Comparison of ENCODE assay signal across 1 cellular context in the genomic region with DNA sequence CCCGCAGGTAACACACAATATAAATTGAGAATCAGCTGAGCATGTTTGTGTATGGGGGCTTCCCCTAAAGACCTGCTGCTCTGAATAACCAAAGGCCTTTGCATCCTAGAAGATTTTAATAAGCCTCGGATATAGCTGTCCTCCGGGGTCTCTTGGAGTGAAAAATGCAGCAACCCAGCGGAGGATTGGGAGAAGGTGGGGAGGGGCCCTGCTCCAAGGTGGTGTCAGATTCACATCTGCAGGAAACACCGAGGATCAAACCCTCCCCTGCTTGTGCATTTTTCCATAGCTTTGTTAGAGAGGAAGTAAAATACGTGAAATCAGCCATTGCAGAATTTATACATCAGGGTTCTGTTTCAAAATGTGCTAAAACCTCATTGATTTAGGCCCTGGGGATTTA.
TF ChIP-seq lines count a peak whose summit lies in the region.

No MANE protein-coding gene starts in this region.

TF ChIP-seq in WTC11, 78 proteins besides CTCF, POLR2A, EP300 and RAD21 (continued from another document):
- TF ChIP-seq, protein P1, sequence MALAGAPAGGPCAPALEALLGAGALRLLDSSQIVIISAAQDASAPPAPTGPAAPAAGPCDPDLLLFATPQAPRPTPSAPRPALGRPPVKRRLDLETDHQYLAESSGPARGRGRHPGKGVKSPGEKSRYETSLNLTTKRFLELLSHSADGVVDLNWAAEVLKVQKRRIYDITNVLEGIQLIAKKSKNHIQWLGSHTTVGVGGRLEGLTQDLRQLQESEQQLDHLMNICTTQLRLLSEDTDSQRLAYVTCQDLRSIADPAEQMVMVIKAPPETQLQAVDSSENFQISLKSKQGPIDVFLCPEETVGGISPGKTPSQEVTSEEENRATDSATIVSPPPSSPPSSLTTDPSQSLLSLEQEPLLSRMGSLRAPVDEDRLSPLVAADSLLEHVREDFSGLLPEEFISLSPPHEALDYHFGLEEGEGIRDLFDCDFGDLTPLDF (CRISPR knock-in tag; IDR thresholded peaks at IDR 0.05): no peak
- TF ChIP-seq KAT7 (CRISPR knock-in tag; IDR thresholded peaks at IDR 0.05; ENCODE audit: borderline replicate concordance) (no peak), PRRX2 (CRISPR knock-in tag; IDR thresholded peaks at IDR 0.05) (no peak), ETV6 (CRISPR knock-in tag; IDR thresholded peaks at IDR 0.05) (no peak)
- TF ChIP-seq, protein P2, sequence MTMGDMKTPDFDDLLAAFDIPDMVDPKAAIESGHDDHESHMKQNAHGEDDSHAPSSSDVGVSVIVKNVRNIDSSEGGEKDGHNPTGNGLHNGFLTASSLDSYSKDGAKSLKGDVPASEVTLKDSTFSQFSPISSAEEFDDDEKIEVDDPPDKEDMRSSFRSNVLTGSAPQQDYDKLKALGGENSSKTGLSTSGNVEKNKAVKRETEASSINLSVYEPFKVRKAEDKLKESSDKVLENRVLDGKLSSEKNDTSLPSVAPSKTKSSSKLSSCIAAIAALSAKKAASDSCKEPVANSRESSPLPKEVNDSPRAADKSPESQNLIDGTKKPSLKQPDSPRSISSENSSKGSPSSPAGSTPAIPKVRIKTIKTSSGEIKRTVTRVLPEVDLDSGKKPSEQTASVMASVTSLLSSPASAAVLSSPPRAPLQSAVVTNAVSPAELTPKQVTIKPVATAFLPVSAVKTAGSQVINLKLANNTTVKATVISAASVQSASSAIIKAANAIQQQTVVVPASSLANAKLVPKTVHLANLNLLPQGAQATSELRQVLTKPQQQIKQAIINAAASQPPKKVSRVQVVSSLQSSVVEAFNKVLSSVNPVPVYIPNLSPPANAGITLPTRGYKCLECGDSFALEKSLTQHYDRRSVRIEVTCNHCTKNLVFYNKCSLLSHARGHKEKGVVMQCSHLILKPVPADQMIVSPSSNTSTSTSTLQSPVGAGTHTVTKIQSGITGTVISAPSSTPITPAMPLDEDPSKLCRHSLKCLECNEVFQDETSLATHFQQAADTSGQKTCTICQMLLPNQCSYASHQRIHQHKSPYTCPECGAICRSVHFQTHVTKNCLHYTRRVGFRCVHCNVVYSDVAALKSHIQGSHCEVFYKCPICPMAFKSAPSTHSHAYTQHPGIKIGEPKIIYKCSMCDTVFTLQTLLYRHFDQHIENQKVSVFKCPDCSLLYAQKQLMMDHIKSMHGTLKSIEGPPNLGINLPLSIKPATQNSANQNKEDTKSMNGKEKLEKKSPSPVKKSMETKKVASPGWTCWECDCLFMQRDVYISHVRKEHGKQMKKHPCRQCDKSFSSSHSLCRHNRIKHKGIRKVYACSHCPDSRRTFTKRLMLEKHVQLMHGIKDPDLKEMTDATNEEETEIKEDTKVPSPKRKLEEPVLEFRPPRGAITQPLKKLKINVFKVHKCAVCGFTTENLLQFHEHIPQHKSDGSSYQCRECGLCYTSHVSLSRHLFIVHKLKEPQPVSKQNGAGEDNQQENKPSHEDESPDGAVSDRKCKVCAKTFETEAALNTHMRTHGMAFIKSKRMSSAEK (CRISPR knock-in tag; IDR thresholded peaks at IDR 0.05; ENCODE audit: borderline replicate concordance): no peak
TF ChIP-seq in WTC11: peak in this region for 0.
